Comparison of ENCODE assay signal across 11 cellular contexts in the genomic region with DNA sequence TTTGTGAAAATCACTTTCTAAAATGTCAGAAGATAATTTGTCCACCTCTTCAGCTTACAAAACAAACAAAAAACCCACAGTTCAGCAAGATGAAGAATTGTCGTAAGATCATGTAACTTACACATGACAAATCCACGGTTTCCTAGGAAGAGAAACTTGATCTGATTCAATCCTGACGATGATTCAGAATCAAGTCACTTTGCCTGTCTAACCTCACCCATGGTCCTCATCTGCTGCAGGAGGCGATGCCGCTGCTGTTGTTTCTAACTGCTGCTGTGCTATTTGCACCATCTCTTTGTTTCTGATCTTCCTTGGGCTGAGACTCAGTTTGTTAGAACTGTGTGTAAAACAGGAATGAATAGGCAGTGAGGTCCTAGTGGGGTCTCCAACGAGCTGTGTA. TPM values are rescaled to one million over a fixed set of nuclear protein-coding genes. Genes with fewer than 3 reads are reported as not detected.
A peak's percentile ranks its signal among the peaks of the same experiment; 100 is the strongest.
DNase-seq lines count a peak whose midpoint lies in the region; ATAC-seq and TF ChIP-seq lines count a peak whose summit lies in the region.
"Had no signal": no experiment of that assay in that cellular context is flagged by ENCODE, and none has a peak within 500 bp of the region (broad histone marks: within the 10 kb centered on the region; RNA-seq: fewer than 3 reads in every experiment).

No MANE protein-coding gene starts in this region.

- H3K9me3 Mint-ChIP-seq in activated CD4-positive, alpha-beta memory T cell treated with anti-CD3 and anti-CD28 coated beads, Interleukin-2, amount 10 ng/mL, durations not matched to agents 7 days and 5 days = no peaks in the 10 kb centered on the region

- H3K27me3 ChIP-seq in ascending aorta = no peaks in the 10 kb centered on the region

- no peak for ATAC-seq in HG02973 (IDR thresholded peaks at IDR 0.05; ENCODE audit: unreplicated experiment)
- ATAC-seq: mucosa of descending colon had no signal

- intact Hi-C loops in ascending aorta (cut with DNase I) = no loop called here

- H3K27me3 Mint-ChIP-seq in activated CD4-positive, alpha-beta memory T cell treated with anti-CD3 and anti-CD28 coated beads, Interleukin-2, amount 10 ng/mL, durations not matched to agents 7 days and 5 days = peaks cover 31% of the 10 kb centered on the region

- CTCF ChIA-PET in activated CD4-positive, alpha-beta memory T cell treated with anti-CD3 and anti-CD28 coated beads, Interleukin-2, amount 10 ng/mL, durations not matched to agents 7 days and 5 days (lab: Charles Lee) = interaction anchor here (0.7 to 1.6 kb wide), 5 partner anchors 10 to 57 kb away, joined by 3 to 5 read pairs (median 3); no protein-coding TSS in a partner anchor

- no peak for TF ChIP-seq CTCF in AG10803 (conservative IDR thresholded peaks at IDR 0.05; ENCODE audit: low read length)
- no peak for TF ChIP-seq CTCF in ascending aorta (IDR thresholded peaks at IDR 0.05)

- no peaks in the 10 kb centered on the region for H3K36me3 Mint-ChIP-seq in activated CD4-positive, alpha-beta memory T cell treated with anti-CD3 and anti-CD28 coated beads, Interleukin-2, amount 10 ng/mL, durations not matched to agents 7 days and 5 days (ENCODE audit: low read depth)

- H3K4me1 ChIP-seq in ascending aorta = no peaks in the 10 kb centered on the region
- H3K4me1 ChIP-seq: tibial artery had no signal

- no peaks in the 10 kb centered on the region for H3K9me3 ChIP-seq in ascending aorta
- H3K9me3 ChIP-seq: mucosa of descending colon, tibial artery had no signal

- POLR2A ChIA-PET in activated CD4-positive, alpha-beta memory T cell treated with anti-CD3 and anti-CD28 coated beads, Interleukin-2, amount 10 ng/mL, durations not matched to agents 7 days and 5 days (lab: Charles Lee) = no interaction called here

- DNase-seq in AG10803 (ENCODE audit: low read depth) (peak; percentile 81), HK-2 (ENCODE audit: unreplicated experiment) (peak; percentile 18), hepatic stellate cell (ENCODE audit: low spot score) (peak; percentile 92), NK-92 (lab: John Stamatoyannopoulos, UW; ENCODE audit: unreplicated experiment) (no peak), ascending aorta (ENCODE audit: low spot score in 2 of 2) (no peak), globus pallidus (ENCODE audit: low spot score) (no peak)
- DNase-seq in activated CD4-positive, alpha-beta memory T cell treated with anti-CD3 and anti-CD28 coated beads, Interleukin-2, amount 10 ng/mL, durations not matched to agents 7 days and 5 days = no peak
- DNase-seq: mucosa of descending colon, NCI-H1417 treated with DMSO at 0.1 percent for 48 hours, tibial artery had no signal

- H3K27ac ChIP-seq in ascending aorta = no peak overlapping the region
- H3K27ac ChIP-seq: tibial artery had no signal

- H3K27ac Mint-ChIP-seq in activated CD4-positive, alpha-beta memory T cell treated with anti-CD3 and anti-CD28 coated beads, Interleukin-2, amount 10 ng/mL, durations not matched to agents 7 days and 5 days = peak overlapping the region; percentile 11

- H3K4me3 ChIP-seq in AG10803 (ENCODE audit: low read length) (peak overlapping the region; percentile 46), ascending aorta (no peak overlapping the region)
- H3K4me3 ChIP-seq: mucosa of descending colon, tibial artery had no signal

- peaks cover 30% of the 10 kb centered on the region for H3K4me1 Mint-ChIP-seq in activated CD4-positive, alpha-beta memory T cell treated with anti-CD3 and anti-CD28 coated beads, Interleukin-2, amount 10 ng/mL, durations not matched to agents 7 days and 5 days

- H3K36me3 ChIP-seq in ascending aorta = no peaks in the 10 kb centered on the region
- H3K36me3 ChIP-seq: tibial artery had no signal

- H3K4me3 Mint-ChIP-seq in activated CD4-positive, alpha-beta memory T cell treated with anti-CD3 and anti-CD28 coated beads, Interleukin-2, amount 10 ng/mL, durations not matched to agents 7 days and 5 days = peak overlapping the region; percentile 34

RNA-seq across cellular contexts. Expression of gene NTRK1, which starts 10.1 kb away (rescaled TPM):
- 1 to 10 TPM; 1.6 to 1.8 TPM for total RNA-seq in activated CD4-positive, alpha-beta memory T cell treated with anti-CD3 and anti-CD28 coated beads, Interleukin-2, amount 10 ng/mL, durations not matched to agents 7 days and 5 days
- total RNA-seq in ascending aorta = not detected

RNA-seq across cellular contexts. Expression of gene INSRR, which starts 11.8 kb away (rescaled TPM):
- under 1 TPM; 0.08 to 0.13 TPM for total RNA-seq in activated CD4-positive, alpha-beta memory T cell treated with anti-CD3 and anti-CD28 coated beads, Interleukin-2, amount 10 ng/mL, durations not matched to agents 7 days and 5 days
- total RNA-seq in ascending aorta = 2.9 TPM

RNA-seq across cellular contexts. Expression of gene PEAR1, which starts 22.8 kb away (rescaled TPM):
- under 1 TPM in 1 of 2 experiments, not detected in 1; 0.05 TPM for total RNA-seq in activated CD4-positive, alpha-beta memory T cell treated with anti-CD3 and anti-CD28 coated beads, Interleukin-2, amount 10 ng/mL, durations not matched to agents 7 days and 5 days
- 39.8 TPM for total RNA-seq in ascending aorta

RNA-seq across cellular contexts. Expression of gene LRRC71, which starts 49.7 kb away (rescaled TPM):
- total RNA-seq in activated CD4-positive, alpha-beta memory T cell treated with anti-CD3 and anti-CD28 coated beads, Interleukin-2, amount 10 ng/mL, durations not matched to agents 7 days and 5 days = not detected
- not detected for total RNA-seq in ascending aorta
- total RNA-seq: mucosa of descending colon had no signal

RNA-seq across cellular contexts. Expression of gene SH2D2A, which starts 54.1 kb away (rescaled TPM):
- 100 to 1,000 TPM; 192 to 193 TPM for total RNA-seq in activated CD4-positive, alpha-beta memory T cell treated with anti-CD3 and anti-CD28 coated beads, Interleukin-2, amount 10 ng/mL, durations not matched to agents 7 days and 5 days
- total RNA-seq in ascending aorta = not detected

Comparison
In these comparisons a context has a peak if more than half of its experiments do, and no peak if none do; other contexts are left out.
1. DNase-seq: peak in AG10803 (single experiment), HK-2 (single experiment) and hepatic stellate cell (single experiment); none in activated CD4-positive, alpha-beta memory T cell treated with anti-CD3 and anti-CD28 coated beads, Interleukin-2, amount 10 ng/mL, durations not matched to agents 7 days and 5 days (single experiment), NK-92 (single experiment), ascending aorta (0 of 2) and globus pallidus (single experiment).
2. RNA of gene PEAR1, which starts 22.8 kb away (total RNA-seq): 39.8 TPM in ascending aorta (single experiment); 0.05 TPM in activated CD4-positive, alpha-beta memory T cell treated with anti-CD3 and anti-CD28 coated beads, Interleukin-2, amount 10 ng/mL, durations not matched to agents 7 days and 5 days; every median in the first group is over 10 times any median in the second.